In genomic region chr19:4474504-4475136, GRCh38 we compare ENCODE assay signal across 8 cellular contexts. TPM values are rescaled to one million over a fixed set of nuclear protein-coding genes. Genes with fewer than 3 reads are reported as not detected.
A peak's percentile ranks its signal among the peaks of the same experiment; 100 is the strongest.
DNase-seq lines count a peak whose midpoint lies in the region; ATAC-seq, FAIRE-seq and TF ChIP-seq lines count a peak whose summit lies in the region.

No MANE protein-coding gene starts in this region.

- H3K4me3 ChIP-seq in HepG2 (replicated peaks in 1 of 3; ENCODE audit: insufficient read depth in 1 of 3, low read depth in 2 of 3, low read length in 3 of 3) (peak overlapping the region; percentile 79 to 94 (median 94); a peak in 5 of 6 replicates), right lobe of liver (no peak overlapping the region), astrocyte of the spinal cord (ENCODE audit: low read depth, low read length) (peak overlapping the region; percentile 86), thymus (ENCODE audit: low read length) (peak overlapping the region; percentile 46)

- ATAC-seq in HepG2 (no peak), right lobe of liver (no peak), GM21717 (IDR thresholded peaks at IDR 0.05; ENCODE audit: unreplicated experiment) (no peak), HG03175 (IDR thresholded peaks at IDR 0.05; ENCODE audit: unreplicated experiment) (no peak)

- H3K36me3 ChIP-seq in HepG2 (replicated peaks in 1 of 2; ENCODE audit: control insufficient read depth in 1 of 2, insufficient read depth in 2 of 2, low read length in 2 of 2) (peaks cover 14 to 30% of the 10 kb centered on the region in 2 experiments; a peak in 4 of 5 replicates), right lobe of liver (peaks cover 0 to 22% (median 1%) of the 10 kb centered on the region in 4 donors), thymus (ENCODE audit: control insufficient read depth, insufficient read depth) (peaks cover 28% of the 10 kb centered on the region)

- H3K4me2 ChIP-seq in HepG2 (ENCODE audit: low read depth, low read length): peak overlapping the region; percentile 77

- POLR2A ChIA-PET in HepG2 (lab: Yijun Ruan, JAX): no interaction called here

- H3K27ac ChIP-seq in HepG2 (ENCODE audit: extremely low read length, insufficient read depth, low read length): no peak overlapping the region
- no peak overlapping the region for H3K27ac ChIP-seq in right lobe of liver
- no peak overlapping the region for H3K27ac ChIP-seq in thymus (ENCODE audit: low read depth)

- H3K27me3 ChIP-seq in HepG2 (ENCODE audit: control insufficient read depth in 1 of 2, insufficient read depth in 2 of 2, low read length in 2 of 2) (no peaks in the 10 kb centered on the region; a peak in 1 of 5 replicates), right lobe of liver (no peaks in the 10 kb centered on the region), thymus (ENCODE audit: control insufficient read depth, insufficient read depth) (no peaks in the 10 kb centered on the region)

- TF ChIP-seq CTCF in HepG2 (CRISPR knock-in tag; IDR thresholded peaks at IDR 0.05) (no peak), right lobe of liver (IDR thresholded peaks at IDR 0.05) (no peak), astrocyte of the spinal cord (IDR thresholded peaks at IDR 0.05; ENCODE audit: low read depth, low read length) (no peak)

- DNase-seq in HepG2 (ENCODE audit: low spot score): no peak
- DNase-seq in right lobe of liver: no peak
- peak; percentile 61 for DNase-seq in NCI-H446 treated with DMSO at 0.1 percent for 48 hours (lab: John Stamatoyannopoulos, UW)
- DNase-seq in astrocyte of the spinal cord (ENCODE audit: low read depth, low spot score): peak; percentile 70
- DNase-seq in inferior parietal cortex (ENCODE audit: extremely low spot score): peak; percentile 63

- BruUV-seq in HepG2 (replicated peaks; lab: Mats Ljungman, UMichigan): no TSS peak

- peaks cover 22% of the 10 kb centered on the region for H3K79me2 ChIP-seq in HepG2 (ENCODE audit: insufficient read depth, low read length)

- peaks cover 20% of the 10 kb centered on the region for H3K4me1 ChIP-seq in HepG2 (ENCODE audit: insufficient read depth, low read length)
- peaks cover 0 to 4% (median 2%) of the 10 kb centered on the region in 4 donors for H3K4me1 ChIP-seq in right lobe of liver
- H3K4me1 ChIP-seq in thymus (ENCODE audit: control insufficient read depth, insufficient read depth, low read length): peaks cover 19% of the 10 kb centered on the region

- TF ChIP-seq EP300 in HepG2 (IDR thresholded peaks at IDR 0.05; ENCODE audit: low read depth in 2 of 2, low read length in 2 of 2) (no peak), HepG2 (CRISPR knock-in tag; IDR thresholded peaks at IDR 0.05; ENCODE audit: borderline replicate concordance) (no peak)

- in situ Hi-C loops in HepG2 (cut with HindIII; ENCODE audit: extremely low pct_ligation_motif_present, low pct_unique_long_range_greater_than_20kb) (no loop called here), astrocyte of the spinal cord (cut with HindIII; ENCODE audit: low sequenced_read_pairs) (no loop called here)

- H4K20me1 ChIP-seq in HepG2 (ENCODE audit: insufficient read depth, low read length): 0 out of 2 replicates have a peak, but pooled peaks cover 4% of the 10 kb centered on the region

- CTCF ChIA-PET in HepG2 (lab: Yijun Ruan, JAX; ENCODE audit: low intra/inter-chr PET ratio, low total read pairs): no interaction called here

- TF ChIP-seq RAD21 in HepG2 (CRISPR knock-in tag; IDR thresholded peaks at IDR 0.05): no peak

- H3K9me3 ChIP-seq in HepG2 (ENCODE audit: low read length) (no peaks in the 10 kb centered on the region), right lobe of liver (no peaks in the 10 kb centered on the region), thymus (ENCODE audit: control insufficient read depth) (no peaks in the 10 kb centered on the region)

- 77% methylated on average over 15 of the region's 15 CpGs for whole genome bisulfite sequencing in HepG2 (ENCODE audit: low lambda C conversion rate)
- WGBS in right lobe of liver (ENCODE audit: insufficient coverage, low coverage, low lambda C conversion rate, missing lambda C conversion rate): 42% methylated on average over 5 of the region's 15 CpGs
- WGBS in thymus: 16% methylated on average over 15 of the region's 15 CpGs

- no peak for TF ChIP-seq POLR2A in HepG2 (IDR thresholded peaks at IDR 0.05; ENCODE audit: insufficient read depth in 1 of 2, low read depth in 2 of 2, low read length in 2 of 2)
- no peak for TF ChIP-seq POLR2A in right lobe of liver (IDR thresholded peaks at IDR 0.05)

- FAIRE-seq in HepG2 (lab: Jason Lieb, UNC): peak; percentile 23

- intact Hi-C loops in HepG2 (cut with micrococcal nuclease; ENCODE audit: unreplicated experiment) (loop anchor here (5.0 kb wide), 1 partner anchor 63 kb away; the partner anchor contains the start of gene PLIN5), right lobe of liver (cut with DNase I) (no loop called here)

- no peak overlapping the region for H2AFZ ChIP-seq in HepG2 (ENCODE audit: low read length)

- peak overlapping the region; percentile 40; the same call in 1 of the 2 replicates for H3K9ac ChIP-seq in HepG2 (ENCODE audit: insufficient read depth, low read depth, low read length)

RNA-seq across cellular contexts. Expression of gene HDGFL2, which starts 2.5 kb away (rescaled TPM):
- 47.9 and 51.1 TPM in 2 replicates for total RNA-seq in HepG2 (2016; rRNA removed; fragmentation: Illumina TruSeq; extraction: Trizol)
- 7.5 and 8.8 TPM in 2 replicates for total RNA-seq in HepG2 (2016; cell fraction: cytosol; rRNA removed; fragmentation: Illumina TruSeq; extraction: Trizol; ENCODE audit: low read depth)
- total RNA-seq in HepG2 (2016; cell fraction: insoluble cytoplasmic fraction; rRNA removed; fragmentation: Illumina TruSeq; extraction: Trizol): 38.9 and 55.4 TPM in 2 replicates
- 11.6 and 13.8 TPM in 2 replicates for total RNA-seq in HepG2 (2016; cell fraction: membrane; rRNA removed; fragmentation: Illumina TruSeq; extraction: Trizol)
- total RNA-seq in HepG2 (2016; cell fraction: nucleus; rRNA removed; fragmentation: Illumina TruSeq; extraction: Trizol): 29.4 and 31.2 TPM in 2 replicates
- polyA plus RNA-seq in HepG2 (2011; rRNA removed): 20.0 and 26.0 TPM in 2 replicates
- 11.0 and 22.9 TPM in 2 replicates for polyA plus RNA-seq in HepG2 (2011; cell fraction: cytosol; rRNA removed)
- polyA plus RNA-seq in HepG2 (2011; cell fraction: nucleus; rRNA removed): 50.4 and 56.5 TPM in 2 replicates
- polyA plus RNA-seq in HepG2 (2012): 20.9 and 29.2 TPM in 2 replicates
- polyA plus RNA-seq in HepG2 (2016; cell fraction: cytosol; fragmentation: Illumina TruSeq; extraction: Trizol; ENCODE audit: low read depth): 5.7 and 6.4 TPM in 2 replicates
- polyA plus RNA-seq in HepG2 (2016; cell fraction: insoluble cytoplasmic fraction; fragmentation: Illumina TruSeq; extraction: Trizol; ENCODE audit: low read depth): 59.0 and 65.1 TPM in 2 replicates
- polyA plus RNA-seq in HepG2 (2016; cell fraction: membrane; fragmentation: Illumina TruSeq; extraction: Trizol; ENCODE audit: low read depth): 8.6 and 10.8 TPM in 2 replicates
- polyA plus RNA-seq in HepG2 (2016; cell fraction: nucleus; fragmentation: Illumina TruSeq; extraction: Trizol; ENCODE audit: insufficient read depth, low read depth): 76.7 and 79.6 TPM in 2 replicates
- 12.6 and 23.4 TPM in 2 replicates for polyA minus RNA-seq in HepG2 (2011; rRNA and poly(A)+ RNA removed; ENCODE audit: low replicate concordance)
- polyA minus RNA-seq in HepG2 (2011; cell fraction: cytosol; rRNA and poly(A)+ RNA removed): 10.2 and 16.9 TPM in 2 replicates
- 12.0 and 12.8 TPM in 2 replicates for polyA minus RNA-seq in HepG2 (2011; cell fraction: nucleus; rRNA and poly(A)+ RNA removed)
- total RNA-seq in right lobe of liver: 10 to 100 TPM in 5 of 6 experiments, 1 to 10 TPM in 1; 8.4 to 16.3 (median 14.0) TPM
- polyA plus RNA-seq in thymus: 36.9 TPM

RNA-seq across cellular contexts. Expression of gene UBXN6, which starts 17.0 kb away (rescaled TPM):
- 33.6 and 35.5 TPM in 2 replicates for total RNA-seq in HepG2 (2016; rRNA removed; fragmentation: Illumina TruSeq; extraction: Trizol)
- total RNA-seq in HepG2 (2016; cell fraction: cytosol; rRNA removed; fragmentation: Illumina TruSeq; extraction: Trizol; ENCODE audit: low read depth): 82.0 and 89.5 TPM in 2 replicates
- 26.5 and 40.3 TPM in 2 replicates for total RNA-seq in HepG2 (2016; cell fraction: insoluble cytoplasmic fraction; rRNA removed; fragmentation: Illumina TruSeq; extraction: Trizol)
- 92.4 and 97.7 TPM in 2 replicates for total RNA-seq in HepG2 (2016; cell fraction: membrane; rRNA removed; fragmentation: Illumina TruSeq; extraction: Trizol)
- 14.4 and 21.6 TPM in 2 replicates for total RNA-seq in HepG2 (2016; cell fraction: nucleus; rRNA removed; fragmentation: Illumina TruSeq; extraction: Trizol)
- polyA plus RNA-seq in HepG2 (2011; rRNA removed): 34.9 and 44.2 TPM in 2 replicates
- polyA plus RNA-seq in HepG2 (2011; cell fraction: cytosol; rRNA removed): 33.0 and 55.5 TPM in 2 replicates
- 41.1 and 57.2 TPM in 2 replicates for polyA plus RNA-seq in HepG2 (2011; cell fraction: nucleus; rRNA removed)
- 24.9 and 32.9 TPM in 2 replicates for polyA plus RNA-seq in HepG2 (2012)
- polyA plus RNA-seq in HepG2 (2016; cell fraction: cytosol; fragmentation: Illumina TruSeq; extraction: Trizol; ENCODE audit: low read depth): 99.5 and 107 TPM in 2 replicates
- polyA plus RNA-seq in HepG2 (2016; cell fraction: insoluble cytoplasmic fraction; fragmentation: Illumina TruSeq; extraction: Trizol; ENCODE audit: low read depth): 35.2 and 44.8 TPM in 2 replicates
- 107 and 115 TPM in 2 replicates for polyA plus RNA-seq in HepG2 (2016; cell fraction: membrane; fragmentation: Illumina TruSeq; extraction: Trizol; ENCODE audit: low read depth)
- polyA plus RNA-seq in HepG2 (2016; cell fraction: nucleus; fragmentation: Illumina TruSeq; extraction: Trizol; ENCODE audit: insufficient read depth, low read depth): 46.4 and 52.3 TPM in 2 replicates
- polyA minus RNA-seq in HepG2 (2011; rRNA and poly(A)+ RNA removed; ENCODE audit: low replicate concordance): 27.9 and 43.0 TPM in 2 replicates
- polyA minus RNA-seq in HepG2 (2011; cell fraction: cytosol; rRNA and poly(A)+ RNA removed): 17.5 and 20.2 TPM in 2 replicates
- polyA minus RNA-seq in HepG2 (2011; cell fraction: nucleus; rRNA and poly(A)+ RNA removed): 7.8 and 11.1 TPM in 2 replicates
- total RNA-seq in right lobe of liver: 10 to 100 TPM; 47.2 to 79.1 (median 58.8) TPM
- polyA plus RNA-seq in thymus: 126 TPM

RNA-seq across cellular contexts. Expression of gene PLIN4, which starts 43.7 kb away (rescaled TPM):
- total RNA-seq in HepG2 (2016; rRNA removed; fragmentation: Illumina TruSeq; extraction: Trizol) (0.80 and 1.3 TPM in 2 replicates), right lobe of liver (10 to 100 TPM; 28.4 to 51.2 (median 39.3) TPM)
- total RNA-seq in HepG2 (2016; cell fraction: cytosol; rRNA removed; fragmentation: Illumina TruSeq; extraction: Trizol; ENCODE audit: low read depth): 1.2 and 1.4 TPM in 2 replicates
- 0.68 and 1.3 TPM in 2 replicates for total RNA-seq in HepG2 (2016; cell fraction: insoluble cytoplasmic fraction; rRNA removed; fragmentation: Illumina TruSeq; extraction: Trizol)
- total RNA-seq in HepG2 (2016; cell fraction: membrane; rRNA removed; fragmentation: Illumina TruSeq; extraction: Trizol): 0.12 and 0.21 TPM in 2 replicates
- 1.0 and 1.1 TPM in 2 replicates for total RNA-seq in HepG2 (2016; cell fraction: nucleus; rRNA removed; fragmentation: Illumina TruSeq; extraction: Trizol)
- polyA plus RNA-seq in HepG2 (2011; rRNA removed) (1.1 and 1.9 TPM in 2 replicates), thymus (2.3 TPM)
- 0.72 and 0.76 TPM in 2 replicates for polyA plus RNA-seq in HepG2 (2011; cell fraction: cytosol; rRNA removed)
- 12.5 and 14.8 TPM in 2 replicates for polyA plus RNA-seq in HepG2 (2011; cell fraction: nucleus; rRNA removed)
- polyA plus RNA-seq in HepG2 (2012): 0.82 and 1.4 TPM in 2 replicates
- polyA plus RNA-seq in HepG2 (2016; cell fraction: cytosol; fragmentation: Illumina TruSeq; extraction: Trizol; ENCODE audit: low read depth): 1.2 and 1.5 TPM in 2 replicates
- polyA plus RNA-seq in HepG2 (2016; cell fraction: insoluble cytoplasmic fraction; fragmentation: Illumina TruSeq; extraction: Trizol; ENCODE audit: low read depth): 0.48 and 0.53 TPM in 2 replicates
- polyA plus RNA-seq in HepG2 (2016; cell fraction: membrane; fragmentation: Illumina TruSeq; extraction: Trizol; ENCODE audit: low read depth): 0.08 and 0.13 TPM in 2 replicates
- polyA plus RNA-seq in HepG2 (2016; cell fraction: nucleus; fragmentation: Illumina TruSeq; extraction: Trizol; ENCODE audit: insufficient read depth, low read depth): 2.9 and 3.1 TPM in 2 replicates
- 0.19 and 0.78 TPM in 2 replicates for polyA minus RNA-seq in HepG2 (2011; rRNA and poly(A)+ RNA removed; ENCODE audit: low replicate concordance)
- 1.1 and 1.3 TPM in 2 replicates for polyA minus RNA-seq in HepG2 (2011; cell fraction: cytosol; rRNA and poly(A)+ RNA removed)
- polyA minus RNA-seq in HepG2 (2011; cell fraction: nucleus; rRNA and poly(A)+ RNA removed): 1.0 and 1.6 TPM in 2 replicates

Comparison
In these comparisons a context has a peak if more than half of its experiments do, and no peak if none do; other contexts are left out.
1. H3K4me3 ChIP-seq: peak in HepG2 (3 of 3), astrocyte of the spinal cord (single experiment) and thymus (single experiment); none in right lobe of liver (0 of 3).
2. RNA of gene PLIN4, which starts 43.7 kb away (total RNA-seq): 28.4 to 51.2 TPM in right lobe of liver; 0.12 to 1.4 TPM in HepG2; every median in the first group is over 10 times any median in the second.
3. DNase-seq: peak in NCI-H446 treated with DMSO at 0.1 percent for 48 hours (single experiment), astrocyte of the spinal cord (single experiment) and inferior parietal cortex (single experiment); none in HepG2 (single experiment) and right lobe of liver (0 of 3).